Comparison of ENCODE assay signal across 8 cellular contexts in the genomic region with DNA sequence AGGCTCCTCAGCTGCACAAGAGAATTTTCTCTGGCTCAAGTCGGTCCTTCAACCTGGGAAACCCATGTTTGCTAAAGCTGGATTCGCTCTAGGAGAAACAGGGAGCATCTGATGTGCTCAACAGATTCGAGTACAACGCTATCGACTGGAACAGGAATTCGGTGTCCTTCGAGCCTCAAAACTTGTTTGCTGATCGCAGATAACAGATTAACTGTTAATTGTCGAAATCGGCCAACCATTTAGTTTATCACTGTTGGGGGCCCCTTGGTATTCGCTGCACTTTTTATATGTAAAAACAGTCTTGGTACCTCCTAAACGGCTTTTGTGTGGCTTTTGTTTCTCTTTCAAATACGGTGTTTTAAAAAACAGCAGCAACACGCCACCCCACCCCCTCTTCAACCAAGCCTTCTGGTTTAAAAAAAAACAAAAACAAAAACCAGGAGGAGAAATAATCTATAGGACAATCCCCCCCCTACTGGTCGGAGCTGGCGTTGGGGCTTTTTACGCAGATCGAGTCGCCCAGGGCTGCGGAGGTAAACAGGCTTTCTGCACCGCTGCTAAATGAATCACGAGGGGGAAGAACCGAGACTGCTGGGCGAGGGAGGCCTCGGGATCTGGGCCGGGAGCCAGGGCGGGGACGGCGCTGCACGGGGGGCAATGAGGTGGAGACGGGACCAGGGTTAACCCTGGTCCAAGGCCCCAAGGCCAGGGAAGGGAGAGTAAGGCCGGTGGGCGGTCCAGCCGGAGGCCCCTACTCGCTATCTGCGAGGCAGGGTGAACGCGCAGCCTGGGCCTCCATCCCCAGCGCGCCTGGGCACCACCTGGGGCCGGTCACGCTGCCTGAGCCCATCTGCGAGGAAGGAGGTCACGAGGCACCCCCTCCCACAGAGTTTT.
A peak's percentile ranks its signal among the peaks of the same experiment; 100 is the strongest.
DNase-seq lines count a peak whose midpoint lies in the region; ATAC-seq and TF ChIP-seq lines count a peak whose summit lies in the region.

No MANE protein-coding gene starts in this region.

- H3K9me3 ChIP-seq in ectodermal cell (ENCODE audit: control insufficient read depth, low read length) (no peaks in the 10 kb centered on the region), neural cell (ENCODE audit: low read length) (no peaks in the 10 kb centered on the region)

- DNase-seq in NCI-H446 treated with DMSO at 0.1 percent for 48 hours (lab: John Stamatoyannopoulos, UW) (peak; percentile 16), ureter (ENCODE audit: low spot score) (peak; percentile 82), SKM-1 (lab: John Stamatoyannopoulos, UW; ENCODE audit: unreplicated experiment) (no peak)
- peak; percentile 77 to 80 for DNase-seq in activated CD4-positive, alpha-beta T cell treated with anti-CD3 and anti-CD28 coated beads for 4 hours

- TF ChIP-seq CTCF in GM12875 (IDR thresholded peaks at IDR 0.05; ENCODE audit: borderline replicate concordance, insufficient read depth, low read depth, low read length) (peak; percentile 32; the same call in 1 of the 2 replicates), neural cell (IDR thresholded peaks at IDR 0.05; ENCODE audit: poor library complexity, severe bottlenecking) (peak; percentile 37)

- H3K4me3 ChIP-seq in GM12875 (ENCODE audit: low read depth, low read length) (peak overlapping the region; percentile 43), ectodermal cell (ENCODE audit: insufficient read depth, low read depth, low read length) (peak overlapping the region; percentile 3), neural cell (ENCODE audit: low read length) (no peak overlapping the region)

- no peaks in the 10 kb centered on the region for H3F3A ChIP-seq in neural cell (ENCODE audit: insufficient read depth, low read length, poor library complexity, severe bottlenecking)

- H3K9ac ChIP-seq in neural cell (ENCODE audit: low read length), result no peak overlapping the region

- H2AFZ ChIP-seq in neural cell (ENCODE audit: low read depth, low read length), result no peak overlapping the region

- no peak for TF ChIP-seq RAD21 in neural cell (conservative IDR thresholded peaks at IDR 0.05)

- H3K4me1 ChIP-seq in ectodermal cell (ENCODE audit: control insufficient read depth, insufficient read depth, low read length), result peaks cover 16% of the 10 kb centered on the region

- H3K27ac ChIP-seq in ectodermal cell (ENCODE audit: insufficient read depth, low read depth, low read length, poor library complexity, severe bottlenecking) (no peak overlapping the region), neural cell (ENCODE audit: low read length) (no peak overlapping the region)

- peaks cover 69% of the 10 kb centered on the region for H3K27me3 ChIP-seq in ectodermal cell (ENCODE audit: control insufficient read depth, insufficient read depth, low read length, poor library complexity, severe bottlenecking)
- peaks cover 40% of the 10 kb centered on the region for H3K27me3 ChIP-seq in neural cell (ENCODE audit: insufficient read depth, low read depth, low read length)

- no peak overlapping the region for H3K4me2 ChIP-seq in neural cell (ENCODE audit: low read length)

- no peaks in the 10 kb centered on the region for H4K20me1 ChIP-seq in neural cell (ENCODE audit: insufficient read depth)

- no peaks in the 10 kb centered on the region for H3K79me2 ChIP-seq in neural cell (replicated peaks; ENCODE audit: insufficient read depth, low read length)

- peak; percentile 35 for ATAC-seq in HG02938 (IDR thresholded peaks at IDR 0.05; ENCODE audit: unreplicated experiment)

- H3K36me3 ChIP-seq in ectodermal cell (ENCODE audit: control insufficient read depth, insufficient read depth, low read length) (no peaks in the 10 kb centered on the region), neural cell (ENCODE audit: insufficient read depth, low read length) (no peaks in the 10 kb centered on the region)

- no peak for TF ChIP-seq EP300 in neural cell (conservative IDR thresholded peaks at IDR 0.05; ENCODE audit: poor library complexity, severe bottlenecking)

- no peaks in the 10 kb centered on the region for H3K9me2 ChIP-seq in neural cell (ENCODE audit: insufficient read depth, low read length)

- WGBS in ectodermal cell, 2 experiments, result 1% methylated on average over 44 of the region's 44 CpGs

TF ChIP-seq in neural cell, 6 proteins besides CTCF, POLR2A, EP300 and RAD21:
- TF ChIP-seq, protein P1, sequence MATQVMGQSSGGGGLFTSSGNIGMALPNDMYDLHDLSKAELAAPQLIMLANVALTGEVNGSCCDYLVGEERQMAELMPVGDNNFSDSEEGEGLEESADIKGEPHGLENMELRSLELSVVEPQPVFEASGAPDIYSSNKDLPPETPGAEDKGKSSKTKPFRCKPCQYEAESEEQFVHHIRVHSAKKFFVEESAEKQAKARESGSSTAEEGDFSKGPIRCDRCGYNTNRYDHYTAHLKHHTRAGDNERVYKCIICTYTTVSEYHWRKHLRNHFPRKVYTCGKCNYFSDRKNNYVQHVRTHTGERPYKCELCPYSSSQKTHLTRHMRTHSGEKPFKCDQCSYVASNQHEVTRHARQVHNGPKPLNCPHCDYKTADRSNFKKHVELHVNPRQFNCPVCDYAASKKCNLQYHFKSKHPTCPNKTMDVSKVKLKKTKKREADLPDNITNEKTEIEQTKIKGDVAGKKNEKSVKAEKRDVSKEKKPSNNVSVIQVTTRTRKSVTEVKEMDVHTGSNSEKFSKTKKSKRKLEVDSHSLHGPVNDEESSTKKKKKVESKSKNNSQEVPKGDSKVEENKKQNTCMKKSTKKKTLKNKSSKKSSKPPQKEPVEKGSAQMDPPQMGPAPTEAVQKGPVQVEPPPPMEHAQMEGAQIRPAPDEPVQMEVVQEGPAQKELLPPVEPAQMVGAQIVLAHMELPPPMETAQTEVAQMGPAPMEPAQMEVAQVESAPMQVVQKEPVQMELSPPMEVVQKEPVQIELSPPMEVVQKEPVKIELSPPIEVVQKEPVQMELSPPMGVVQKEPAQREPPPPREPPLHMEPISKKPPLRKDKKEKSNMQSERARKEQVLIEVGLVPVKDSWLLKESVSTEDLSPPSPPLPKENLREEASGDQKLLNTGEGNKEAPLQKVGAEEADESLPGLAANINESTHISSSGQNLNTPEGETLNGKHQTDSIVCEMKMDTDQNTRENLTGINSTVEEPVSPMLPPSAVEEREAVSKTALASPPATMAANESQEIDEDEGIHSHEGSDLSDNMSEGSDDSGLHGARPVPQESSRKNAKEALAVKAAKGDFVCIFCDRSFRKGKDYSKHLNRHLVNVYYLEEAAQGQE (IDR thresholded peaks at IDR 0.05; ENCODE audit: borderline replicate concordance), result no peak
- TF ChIP-seq MXI1 (conservative IDR thresholded peaks at IDR 0.05; ENCODE audit: poor library complexity, severe bottlenecking), result no peak
- TF ChIP-seq POLR2AphosphoS5 (IDR thresholded peaks at IDR 0.05), result no peak
- TF ChIP-seq EZH2 (IDR thresholded peaks at IDR 0.05; ENCODE audit: borderline replicate concordance, insufficient read depth, low read length, poor library complexity, severe bottlenecking), result no peak
- TF ChIP-seq SMC3 (conservative IDR thresholded peaks at IDR 0.05; ENCODE audit: poor library complexity), result no peak
- TF ChIP-seq TAF1 (IDR thresholded peaks at IDR 0.05; ENCODE audit: low read depth), result no peak
